ENCODE assay signal across 7 cellular contexts in the genomic region with DNA sequence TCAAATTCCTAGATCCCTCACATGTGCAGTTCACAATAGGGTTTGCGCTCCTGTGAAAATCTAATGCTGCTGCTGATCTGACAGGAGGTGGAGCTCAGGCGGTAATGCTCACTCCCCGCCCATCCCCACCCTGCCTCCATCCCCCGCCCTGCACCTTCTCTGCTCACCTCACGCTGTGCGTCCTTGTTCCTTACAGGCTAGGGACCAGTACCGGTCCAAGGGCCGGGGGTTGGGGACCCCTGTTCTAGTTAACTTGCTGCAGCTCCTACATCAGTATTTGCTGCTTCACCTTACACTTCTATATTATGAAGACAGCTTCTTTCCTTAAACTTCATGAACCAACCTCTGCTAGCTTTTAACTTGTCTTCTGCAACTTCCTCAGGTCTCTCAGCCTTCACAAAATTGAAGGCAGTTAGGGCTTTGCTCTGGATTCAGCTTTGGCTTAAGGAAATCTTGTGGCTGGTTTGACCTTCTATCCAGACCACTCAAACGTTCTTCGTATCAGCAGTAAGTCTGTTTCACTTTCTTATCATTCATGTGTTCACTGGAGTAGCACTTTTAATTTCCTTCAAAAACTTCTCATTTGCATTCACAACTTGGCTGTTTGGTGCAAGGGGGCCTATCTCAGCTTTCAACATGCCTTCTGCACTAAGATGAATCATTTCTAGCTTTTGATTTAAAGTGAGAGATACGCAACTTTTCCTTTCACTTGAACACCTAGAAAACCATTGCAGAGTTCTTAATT. TPM values are rescaled to one million over a fixed set of nuclear protein-coding genes. Genes with fewer than 3 reads are reported as not detected.
DNase-seq lines count a peak whose midpoint lies in the region; ATAC-seq, FAIRE-seq and TF ChIP-seq lines count a peak whose summit lies in the region.

No MANE protein-coding gene starts in this region.

- DNase-seq in T-helper 2 cell = peak; percentile 21 to 87 (median 30)
- DNase-seq in body of pancreas = peak; percentile 56 to 72 (median 64)
- peak; percentile 77 for DNase-seq in kidney
- DNase-seq in stimulated activated CD4-positive, alpha-beta T cell treated with anti-CD3 and anti-CD28 coated beads, Interleukin-1b, Interleukin-23, amount 100 ng/mL, for 4 hours (ENCODE audit: low read depth in 2 of 2) = peak; percentile 27 to 39
- DNase-seq in NCI-H1048 (lab: John Stamatoyannopoulos, UW) = no peak

- ATAC-seq in GM18909 (IDR thresholded peaks at IDR 0.05; ENCODE audit: poor library complexity, unreplicated experiment) = peak; percentile 44
- peak; percentile 26 for ATAC-seq in HG03139 (IDR thresholded peaks at IDR 0.05; ENCODE audit: unreplicated experiment)
- ATAC-seq in body of pancreas = peak; percentile 38

- intact Hi-C loops in body of pancreas (cut with DNase I) = no loop called here
- intact Hi-C loops in kidney (cut with DNase I) = no loop called here

- H3K27ac ChIP-seq in body of pancreas (peak overlapping the region; percentile 56 to 100 (median 99)), kidney (ENCODE audit: low read depth in 2 of 2, low read length in 2 of 2) (peak overlapping the region; percentile 66 to 95)

- 4 to 7% methylated on average over 11 of the region's 11 CpGs for WGBS in body of pancreas, 2 donors

- H3K4me1 ChIP-seq in body of pancreas = peaks cover 41% of the 10 kb centered on the region
- H3K4me1 ChIP-seq in kidney (ENCODE audit: control insufficient read depth in 1 of 2, insufficient read depth in 1 of 2, low read depth in 1 of 2, low read length in 2 of 2) = peaks cover 7 to 11% of the 10 kb centered on the region in 2 donors

- H3K36me3 ChIP-seq in body of pancreas (replicated peaks in 1 of 2; ENCODE audit: insufficient read depth in 1 of 2, low read depth in 2 of 2) (no peaks in the 10 kb centered on the region), kidney (ENCODE audit: control insufficient read depth in 1 of 2, insufficient read depth in 2 of 2, low read length in 2 of 2) (no peaks in the 10 kb centered on the region)

- H3K9ac ChIP-seq in kidney (ENCODE audit: low read length in 2 of 2) = peak overlapping the region in 1 of 2 donors; percentile 24

- TF ChIP-seq POLR2A in body of pancreas (IDR thresholded peaks at IDR 0.05) = peak in 1 of 3 donors; percentile 16

- TF ChIP-seq CTCF in body of pancreas (IDR thresholded peaks at IDR 0.05) (no peak), kidney (IDR thresholded peaks at IDR 0.05; ENCODE audit: borderline replicate concordance, extremely low read depth, insufficient read depth) (no peak)

- no peaks in the 10 kb centered on the region for H3K27me3 ChIP-seq in body of pancreas

- FAIRE-seq in kidney (lab: Jason Lieb, UNC) = no peak

- no peaks in the 10 kb centered on the region for H3K9me3 ChIP-seq in body of pancreas
- H3K9me3 ChIP-seq in kidney (ENCODE audit: control insufficient read depth in 1 of 2, low read length in 2 of 2) = no peaks in the 10 kb centered on the region

- H3K4me3 ChIP-seq in body of pancreas = no peak overlapping the region
- peak overlapping the region; percentile 73 to 92 for H3K4me3 ChIP-seq in kidney (ENCODE audit: low read length in 2 of 2)

RNA-seq across cellular contexts. Expression of gene TNKS2, which starts 1.7 kb away (rescaled TPM):
- total RNA-seq in body of pancreas (10 to 100 TPM; 23.4 to 29.6 TPM), kidney (31.6 TPM)
- 7.4 TPM for polyA plus RNA-seq in kidney (ENCODE audit: insufficient read depth, low read depth, low replicate concordance)

Comparison
In these comparisons a context has a peak if more than half of its experiments do, and no peak if none do; other contexts are left out.
1. H3K4me3 ChIP-seq: peak in kidney (2 of 2); none in body of pancreas (0 of 2).
2. Peak in every context shown above with its lines, with median percentiles within 50 percentile points of each other: ATAC-seq.